In the genomic region with DNA sequence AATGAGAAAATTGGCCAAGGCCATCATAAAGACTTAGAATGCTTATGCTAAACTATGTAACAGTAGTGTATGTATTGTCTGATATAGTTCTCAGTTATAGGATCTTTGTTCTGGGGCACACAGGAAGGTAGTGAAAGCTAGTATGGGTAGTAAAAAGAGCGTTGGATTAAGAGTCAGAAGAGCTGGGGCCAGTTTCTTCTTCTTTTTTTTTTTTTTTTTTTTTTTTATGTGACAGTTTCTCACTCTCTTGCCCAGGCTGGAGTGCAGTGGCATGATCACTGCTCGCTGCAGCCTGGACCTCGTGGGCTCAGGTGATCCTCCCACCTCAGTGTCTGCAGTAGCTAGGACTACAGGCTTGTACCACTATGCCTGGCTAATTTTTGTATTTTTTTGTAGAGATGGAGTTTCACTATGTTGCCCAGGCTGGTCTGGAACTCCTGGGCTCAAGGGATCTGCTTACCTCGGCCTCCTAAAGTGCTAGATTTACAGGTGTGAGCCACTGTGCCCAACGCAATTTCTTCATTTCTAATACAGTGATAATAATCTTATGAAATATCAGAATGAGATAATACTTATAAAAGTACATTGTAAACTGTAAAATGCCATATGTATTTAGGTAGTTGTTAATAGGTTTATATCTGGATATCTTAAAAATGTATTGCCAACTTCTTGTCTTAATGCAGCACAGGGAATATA, we compare ENCODE assay signal across 18 cellular contexts. TPM values are rescaled to one million over a fixed set of nuclear protein-coding genes. Genes with fewer than 3 reads are reported as not detected.
A peak's percentile ranks its signal among the peaks of the same experiment; 100 is the strongest.
DNase-seq lines count a peak whose midpoint lies in the region; ATAC-seq, FAIRE-seq and TF ChIP-seq lines count a peak whose summit lies in the region.
"Had no signal": no experiment of that assay in that cellular context is flagged by ENCODE, and none has a peak within 500 bp of the region (broad histone marks: within the 10 kb centered on the region; RNA-seq: fewer than 3 reads in every experiment).

No MANE protein-coding gene starts in this region.

- no peaks in the 10 kb centered on the region for H3K9me3 Mint-ChIP-seq in CD8-positive, alpha-beta memory T cell
- H3K9me3 Mint-ChIP-seq: activated CD4-positive, alpha-beta T cell treated with anti-CD3 and anti-CD28 coated beads, Interleukin-2, amount 10 ng/mL, durations not matched to agents 7 days and 5 days; activated T-helper 2 cell treated with anti-CD3 and anti-CD28 coated beads, Interferon-gamma antibody, Interleukin-2, Interleukin-4, amounts not matched to agents 10 μg/mL and 5 μg/mL and 100 μg/mL, durations not matched to agents 14 hours and 24 hours and 36 hours had no signal

- in situ Hi-C loops in HepG2 (cut with HindIII; ENCODE audit: extremely low pct_ligation_motif_present, low pct_unique_long_range_greater_than_20kb) = no loop called here

- CTCF ChIA-PET in CD8-positive, alpha-beta memory T cell (lab: Charles Lee) = interaction anchor here (1.2 to 2.9 kb wide), 3 partner anchors 10 to 15 kb away, joined by 3 to 9 read pairs (median 5); no protein-coding TSS in a partner anchor
- CTCF ChIA-PET in HepG2 (lab: Yijun Ruan, JAX; ENCODE audit: low intra/inter-chr PET ratio, low total read pairs) = no interaction called here

- DNase-seq in CD8-positive, alpha-beta memory T cell = no peak
- DNase-seq in HepG2 (ENCODE audit: low spot score) (no peak), caudate nucleus (lab: John Stamatoyannopoulos, UW) (no peak), DMS53 treated with DMSO at 0.1 percent for 48 hours (lab: John Stamatoyannopoulos, UW; ENCODE audit: unreplicated experiment) (no peak)
- DNase-seq: activated CD4-positive, alpha-beta T cell treated with anti-CD3 and anti-CD28 coated beads, Interleukin-2, amount 10 ng/mL, durations not matched to agents 7 days and 5 days; C1 segment of cervical spinal cord; HCEC 1CT; head of caudate nucleus; islet precursor cell; NCI-H1417 treated with DMSO at 0.1 percent for 48 hours; NK-92 treated with Interleukin-12 subunit alpha and Interleukin-12 subunit beta, amount 100 ng/mL, for 24 hours; sigmoid colon had no signal

- ATAC-seq in HepG2 (peak; percentile 64), GM18867 (IDR thresholded peaks at IDR 0.05; ENCODE audit: unreplicated experiment) (no peak), HG03159 (IDR thresholded peaks at IDR 0.05; ENCODE audit: unreplicated experiment) (no peak)
- ATAC-seq: Right ventricle myocardium inferior had no signal

- peak in 1 of 2 experiments; percentile 22; a peak in 1 of 4 replicates for TF ChIP-seq POLR2A in HepG2 (IDR thresholded peaks at IDR 0.05; ENCODE audit: insufficient read depth in 1 of 2, low read depth in 2 of 2, low read length in 2 of 2)

- peaks cover 92% of the 10 kb centered on the region for H3K79me2 ChIP-seq in HepG2 (ENCODE audit: insufficient read depth, low read length)

- H3K4me1 ChIP-seq in BLaER1 (peaks cover 62% of the 10 kb centered on the region), HepG2 (ENCODE audit: insufficient read depth, low read length) (peaks cover 74% of the 10 kb centered on the region)
- H3K4me1 ChIP-seq in CD8-positive, alpha-beta memory T cell (ENCODE audit: insufficient read depth, low read length) = peaks cover 30% of the 10 kb centered on the region

- H3K4me3 ChIP-seq in BLaER1 (peak overlapping the region; percentile 85), HepG2 (replicated peaks in 1 of 3; ENCODE audit: insufficient read depth in 1 of 3, low read depth in 2 of 3, low read length in 3 of 3) (peak overlapping the region; percentile 17 to 45 (median 36); a peak in 4 of 6 replicates)
- H3K4me3 ChIP-seq in CD8-positive, alpha-beta memory T cell (ENCODE audit: low read length) = no peak overlapping the region
- H3K4me3 ChIP-seq: sigmoid colon had no signal

- peaks cover 3 to 69% (median 15%) of the 10 kb centered on the region in 3 donors for H3K36me3 Mint-ChIP-seq in CD8-positive, alpha-beta memory T cell

- FAIRE-seq in HepG2 (lab: Jason Lieb, UNC) = no peak

- H2AFZ ChIP-seq in HepG2 (ENCODE audit: low read length) = no peak overlapping the region

- H3K27ac Mint-ChIP-seq in CD8-positive, alpha-beta memory T cell = peak overlapping the region; percentile 1 to 74 (median 32)
- H3K27ac Mint-ChIP-seq: activated CD4-positive, alpha-beta T cell treated with anti-CD3 and anti-CD28 coated beads, Interleukin-2, amount 10 ng/mL, durations not matched to agents 7 days and 5 days; activated T-helper 2 cell treated with anti-CD3 and anti-CD28 coated beads, Interferon-gamma antibody, Interleukin-2, Interleukin-4, amounts not matched to agents 10 μg/mL and 5 μg/mL and 100 μg/mL, durations not matched to agents 14 hours and 24 hours and 36 hours had no signal

- TF ChIP-seq CTCF in VCaP (conservative IDR thresholded peaks at IDR 0.05) (no peak), HepG2 (CRISPR knock-in tag; IDR thresholded peaks at IDR 0.05) (no peak)

- H3K27me3 Mint-ChIP-seq in CD8-positive, alpha-beta memory T cell = no peaks in the 10 kb centered on the region
- H3K27me3 Mint-ChIP-seq: activated CD4-positive, alpha-beta T cell treated with anti-CD3 and anti-CD28 coated beads, Interleukin-2, amount 10 ng/mL, durations not matched to agents 7 days and 5 days had no signal

- H3K36me3 ChIP-seq in BLaER1 (peaks cover 94% of the 10 kb centered on the region), HepG2 (replicated peaks in 1 of 2; ENCODE audit: control insufficient read depth in 1 of 2, insufficient read depth in 2 of 2, low read length in 2 of 2) (peaks cover 6 to 63% of the 10 kb centered on the region in 2 experiments)
- peaks cover 43% of the 10 kb centered on the region for H3K36me3 ChIP-seq in CD8-positive, alpha-beta memory T cell (ENCODE audit: insufficient read depth, low read length)

- WGBS in HepG2 (ENCODE audit: low lambda C conversion rate) = 55% methylated on average over 5 of the region's 5 CpGs

- H3K4me1 Mint-ChIP-seq in CD8-positive, alpha-beta memory T cell = peaks cover 42 to 75% (median 72%) of the 10 kb centered on the region in 3 donors

- TF ChIP-seq EP300 in HepG2 (IDR thresholded peaks at IDR 0.05; ENCODE audit: low read depth in 2 of 2, low read length in 2 of 2) (no peak), HepG2 (CRISPR knock-in tag; IDR thresholded peaks at IDR 0.05; ENCODE audit: borderline replicate concordance) (no peak)

- H3K9me3 ChIP-seq in BLaER1 (no peaks in the 10 kb centered on the region), HepG2 (ENCODE audit: low read length) (no peaks in the 10 kb centered on the region)
- no peaks in the 10 kb centered on the region for H3K9me3 ChIP-seq in CD8-positive, alpha-beta memory T cell (ENCODE audit: low read length)
- H3K9me3 ChIP-seq: sigmoid colon had no signal

- H3K27me3 ChIP-seq in BLaER1 = no peaks in the 10 kb centered on the region
- no peaks in the 10 kb centered on the region for H3K27me3 ChIP-seq in CD8-positive, alpha-beta memory T cell (ENCODE audit: insufficient read depth, low read length, poor library complexity, severe bottlenecking)
- no peaks in the 10 kb centered on the region for H3K27me3 ChIP-seq in HepG2 (ENCODE audit: control insufficient read depth in 1 of 2, insufficient read depth in 2 of 2, low read length in 2 of 2)
- H3K27me3 ChIP-seq: sigmoid colon had no signal

- H3K4me2 ChIP-seq in BLaER1 = peak overlapping the region; percentile 87
- H3K4me2 ChIP-seq in HepG2 (ENCODE audit: low read depth, low read length) = peak overlapping the region; percentile 76

- H4K20me1 ChIP-seq in BLaER1 = peaks cover 100% of the 10 kb centered on the region
- peaks cover 79% of the 10 kb centered on the region for H4K20me1 ChIP-seq in HepG2 (ENCODE audit: insufficient read depth, low read length)

- POLR2A ChIA-PET in CD8-positive, alpha-beta memory T cell (lab: Charles Lee) = interaction anchor here (0.6 to 1.1 kb wide), 3 partner anchors 8 to 459 kb away, joined by 3 to 6 read pairs (median 6); a partner anchor contains a TSS
- POLR2A ChIA-PET in HepG2 (lab: Yijun Ruan, JAX) = interaction anchor here (0.6 to 8.3 kb wide), 3 partner anchors 7 to 448 kb away, joined by 3 to 54 read pairs (median 28); a partner anchor contains a TSS

- intact Hi-C loops in HepG2 (cut with micrococcal nuclease; ENCODE audit: unreplicated experiment) = no loop called here

- H3K4me3 Mint-ChIP-seq in CD8-positive, alpha-beta memory T cell = peak overlapping the region in 4 of 7 donors; percentile 1 to 3 (median 1)
- H3K4me3 Mint-ChIP-seq: activated CD4-positive, alpha-beta T cell treated with anti-CD3 and anti-CD28 coated beads, Interleukin-2, amount 10 ng/mL, durations not matched to agents 7 days and 5 days had no signal

- peak overlapping the region; percentile 100 for H3K27ac ChIP-seq in BLaER1
- H3K27ac ChIP-seq in CD8-positive, alpha-beta memory T cell (ENCODE audit: low read depth, low read length) = no peak overlapping the region
- H3K27ac ChIP-seq in VCaP = peak overlapping the region; percentile 40
- H3K27ac ChIP-seq in HepG2 (ENCODE audit: extremely low read length, insufficient read depth, low read length) = no peak overlapping the region
- no peak overlapping the region for H3K27ac ChIP-seq in caudate nucleus (ENCODE audit: low read depth, low read length)
- H3K27ac ChIP-seq: sigmoid colon had no signal

- BruUV-seq in HepG2 (replicated peaks; lab: Mats Ljungman, UMichigan) = no TSS peak

- H3K9ac ChIP-seq in BLaER1 (peak overlapping the region; percentile 100), HepG2 (ENCODE audit: insufficient read depth, low read depth, low read length) (no peak overlapping the region)

- no peak for TF ChIP-seq RAD21 in HepG2 (CRISPR knock-in tag; IDR thresholded peaks at IDR 0.05)

RNA-seq across cellular contexts. Expression of a gene that starts 7.4 kb away (rescaled TPM):
- total RNA-seq in CD8-positive, alpha-beta memory T cell = 100 to 1,000 TPM; 237 to 246 TPM
- polyA plus RNA-seq in CD8-positive, alpha-beta memory T cell = 25.4 TPM
- 314 and 466 TPM in 2 replicates for total RNA-seq in HepG2 (2016; rRNA removed; fragmentation: Illumina TruSeq; extraction: Trizol)
- 106 and 114 TPM in 2 replicates for total RNA-seq in HepG2 (2016; cell fraction: cytosol; rRNA removed; fragmentation: Illumina TruSeq; extraction: Trizol; ENCODE audit: low read depth)
- 318 and 433 TPM in 2 replicates for total RNA-seq in HepG2 (2016; cell fraction: insoluble cytoplasmic fraction; rRNA removed; fragmentation: Illumina TruSeq; extraction: Trizol)
- 152 and 204 TPM in 2 replicates for total RNA-seq in HepG2 (2016; cell fraction: membrane; rRNA removed; fragmentation: Illumina TruSeq; extraction: Trizol)
- total RNA-seq in HepG2 (2016; cell fraction: nucleus; rRNA removed; fragmentation: Illumina TruSeq; extraction: Trizol) = 480 and 515 TPM in 2 replicates
- polyA plus RNA-seq in HepG2 (2011; rRNA removed) = 23.9 and 29.3 TPM in 2 replicates
- polyA plus RNA-seq in HepG2 (2011; cell fraction: cytosol; rRNA removed) = 8.1 and 12.2 TPM in 2 replicates
- 21.1 and 35.5 TPM in 2 replicates for polyA plus RNA-seq in HepG2 (2011; cell fraction: nucleus; rRNA removed)
- polyA plus RNA-seq in HepG2 (2012) = 29.6 and 57.6 TPM in 2 replicates
- polyA plus RNA-seq in HepG2 (2016; cell fraction: cytosol; fragmentation: Illumina TruSeq; extraction: Trizol; ENCODE audit: low read depth) = 20.1 and 21.0 TPM in 2 replicates
- polyA plus RNA-seq in HepG2 (2016; cell fraction: insoluble cytoplasmic fraction; fragmentation: Illumina TruSeq; extraction: Trizol; ENCODE audit: low read depth) = 174 and 187 TPM in 2 replicates
- 57.3 and 58.5 TPM in 2 replicates for polyA plus RNA-seq in HepG2 (2016; cell fraction: membrane; fragmentation: Illumina TruSeq; extraction: Trizol; ENCODE audit: low read depth)
- 472 and 516 TPM in 2 replicates for polyA plus RNA-seq in HepG2 (2016; cell fraction: nucleus; fragmentation: Illumina TruSeq; extraction: Trizol; ENCODE audit: insufficient read depth, low read depth)
- polyA minus RNA-seq in HepG2 (2011; rRNA and poly(A)+ RNA removed; ENCODE audit: low replicate concordance) = 42.3 and 54.4 TPM in 2 replicates
- 71.4 and 82.9 TPM in 2 replicates for polyA minus RNA-seq in HepG2 (2011; cell fraction: cytosol; rRNA and poly(A)+ RNA removed)
- polyA minus RNA-seq in HepG2 (2011; cell fraction: nucleus; rRNA and poly(A)+ RNA removed) = 248 and 279 TPM in 2 replicates

Comparison
In these comparisons a context has a peak if more than half of its experiments do, and no peak if none do; other contexts are left out.
1. H3K27ac ChIP-seq: peak in BLaER1 (single experiment) and VCaP (single experiment); none in CD8-positive, alpha-beta memory T cell (single experiment), HepG2 (single experiment) and caudate nucleus (single experiment).